Comparison of ENCODE assay signal across 8 cellular contexts in genomic region chr19:49869484-49870308, GRCh38. TPM values are rescaled to one million over a fixed set of nuclear protein-coding genes. Genes with fewer than 3 reads are reported as not detected.
DNase-seq lines count a peak whose midpoint lies in the region; ATAC-seq, FAIRE-seq and TF ChIP-seq lines count a peak whose summit lies in the region.

No MANE protein-coding gene starts in this region.

- intact Hi-C loops in cardiac septum (cut with DNase I) = loop anchor here (5.0 to 10.0 kb wide), 2 partner anchors 57 to 375 kb away; partner anchors contain the start of genes FUZ and RPS11
- intact Hi-C loops in transverse colon (cut with DNase I; ENCODE audit: low total_unique reads) = no loop called here

- no peak for TF ChIP-seq EP300 in transverse colon (IDR thresholded peaks at IDR 0.05; ENCODE audit: low read depth)

- TF ChIP-seq CTCF in parathyroid adenoma (IDR thresholded peaks at IDR 0.05) (peak; percentile 24), transverse colon (IDR thresholded peaks at IDR 0.05) (peak in 1 of 5 experiments; percentile 45)

- H3K9me3 ChIP-seq in parathyroid adenoma (ENCODE audit: control insufficient read depth, low read length) (no peaks in the 10 kb centered on the region), transverse colon (no peaks in the 10 kb centered on the region)

- peak overlapping the region; percentile 85 for H3K4me2 ChIP-seq in parathyroid adenoma (ENCODE audit: low read length)

- peak; percentile 79 for DNase-seq in GM12891 (ENCODE audit: insufficient read length, low spot score)
- DNase-seq in NCI-H1436 (lab: John Stamatoyannopoulos, UW) = peak; percentile 100
- peak; percentile 100 for DNase-seq in SW480 (ENCODE audit: low spot score)
- peak; percentile 98 for DNase-seq in cardiac septum (ENCODE audit: low spot score)
- DNase-seq in transverse colon = peak; percentile 97

- peak overlapping the region; percentile 18 for H3K27ac ChIP-seq in adipose tissue (ENCODE audit: low read depth, low read length)
- H3K27ac ChIP-seq in parathyroid adenoma = peak overlapping the region; percentile 99
- H3K27ac ChIP-seq in transverse colon = peak overlapping the region; percentile 90 to 96 (median 94)

- H3K36me3 ChIP-seq in parathyroid adenoma (ENCODE audit: control insufficient read depth, insufficient read depth, low read length) (no peaks in the 10 kb centered on the region), transverse colon (no peaks in the 10 kb centered on the region)

- TF ChIP-seq POLR2A in GM12891 (IDR thresholded peaks at IDR 0.05; ENCODE audit: low read depth, low read length) (0 out of 2 replicates have a peak, but pooled peaks have one; percentile 20), transverse colon (IDR thresholded peaks at IDR 0.05) (peak; percentile 79)

- 1% methylated on average over 56 to 67 of the region's 67 CpGs for WGBS in adipose tissue, 3 donors
- 1% methylated on average over 37 of the region's 67 CpGs; no CpG with 5 or more reads in 1 of the 2 donors for WGBS in transverse colon (ENCODE audit: low coverage in 1 of 2), 2 donors

- peak overlapping the region; percentile 92 for H2AFZ ChIP-seq in parathyroid adenoma

- ATAC-seq in HG02798 (IDR thresholded peaks at IDR 0.05; ENCODE audit: poor library complexity, unreplicated experiment) = peak; percentile 73

- H3K9ac ChIP-seq in parathyroid adenoma = peak overlapping the region; percentile 34

- H3K4me3 ChIP-seq in parathyroid adenoma (ENCODE audit: low read depth, low read length) (peak overlapping the region; percentile 62), transverse colon (peak overlapping the region; percentile 33 to 62 (median 53))

- FAIRE-seq in GM12891 (lab: Jason Lieb, UNC) = peak; percentile 98

- H3K27me3 ChIP-seq in parathyroid adenoma (ENCODE audit: control insufficient read depth, insufficient read depth, low read length) (no peaks in the 10 kb centered on the region), transverse colon (no peaks in the 10 kb centered on the region)

- H3K79me2 ChIP-seq in parathyroid adenoma = peaks cover 17% of the 10 kb centered on the region

- in situ Hi-C loops in transverse colon (cut with MboI; ENCODE audit: low pct_ligation_motif_present in 1 of 4, low pct_unique_long_range_greater_than_20kb in 1 of 4, low sequenced_read_pairs in 3 of 4) = loop anchor here in 1 of 4 donors (10.0 to 25.0 kb wide), 2 partner anchors 55 to 382 kb away; partner anchors contain the start of genes FUZ, MED25, RPL13A and RPS11

- H3K4me1 ChIP-seq in parathyroid adenoma = peaks cover 24% of the 10 kb centered on the region
- H3K4me1 ChIP-seq in transverse colon = peaks cover 25 to 49% (median 43%) of the 10 kb centered on the region in 4 donors

TF ChIP-seq in GM12891, 5 proteins besides CTCF, POLR2A, EP300 and RAD21:
- TF ChIP-seq POLR2AphosphoS5 (IDR thresholded peaks at IDR 0.05; ENCODE audit: low read depth, low read length) (no peak; the same call in 1 of the 2 replicates), PAX5 (IDR thresholded peaks at IDR 0.05; ENCODE audit: insufficient read depth, low read length, severe bottlenecking) (no peak), POU2F2 (IDR thresholded peaks at IDR 0.05; ENCODE audit: low read depth, low read length) (no peak), TAF1 (IDR thresholded peaks at IDR 0.05; ENCODE audit: low read depth, low read length) (no peak), SPI1 (IDR thresholded peaks at IDR 0.05; ENCODE audit: low read depth, low read length) (no peak)

RNA-seq across cellular contexts. Expression of gene PNKP, which starts 2.3 kb away (rescaled TPM):
- 35.2 TPM for polyA plus RNA-seq in GM12891 (2012; ENCODE audit: low read depth, missing spikeins)
- polyA plus RNA-seq in adipose tissue = 10 to 100 TPM; 29.7 to 50.9 (median 45.8) TPM
- total RNA-seq in cardiac septum = 49.5 TPM
- 100 to 1,000 TPM in 2 of 4 donors, 10 to 100 TPM in 2; 60.8 to 128 (median 99.6) TPM for total RNA-seq in transverse colon

RNA-seq across cellular contexts. Expression of gene AKT1S1, which starts 7.5 kb away (rescaled TPM):
- 14.6 TPM for polyA plus RNA-seq in GM12891 (2012; ENCODE audit: low read depth, missing spikeins)
- polyA plus RNA-seq in adipose tissue = 10 to 100 TPM; 21.6 to 43.5 (median 41.7) TPM
- 35.8 TPM for total RNA-seq in cardiac septum
- total RNA-seq in transverse colon = 10 to 100 TPM; 15.3 to 29.7 (median 22.7) TPM

RNA-seq across cellular contexts. Expression of gene TBC1D17, which starts 7.8 kb away (rescaled TPM):
- polyA plus RNA-seq in GM12891 (2012; ENCODE audit: low read depth, missing spikeins) = 29.6 TPM
- 10 to 100 TPM; 35.7 to 46.6 (median 37.0) TPM for polyA plus RNA-seq in adipose tissue
- total RNA-seq in cardiac septum = 48.0 TPM
- total RNA-seq in transverse colon = 10 to 100 TPM; 26.4 to 80.8 (median 47.9) TPM

RNA-seq across cellular contexts. Expression of gene PTOV1, which starts 18.7 kb away (rescaled TPM):
- polyA plus RNA-seq in GM12891 (2012; ENCODE audit: low read depth, missing spikeins) = 50.1 TPM
- 10 to 100 TPM; 69.1 to 76.8 (median 73.5) TPM for polyA plus RNA-seq in adipose tissue
- 95.8 TPM for total RNA-seq in cardiac septum
- total RNA-seq in transverse colon = 100 to 1,000 TPM in 1 of 4 donors, 10 to 100 TPM in 3; 62.3 to 203 (median 66.8) TPM

RNA-seq across cellular contexts. Expression of gene IL4I1, which starts 27.0 kb away (rescaled TPM):
- 30.1 TPM for polyA plus RNA-seq in GM12891 (2012; ENCODE audit: low read depth, missing spikeins)
- polyA plus RNA-seq in adipose tissue = 1 to 10 TPM in 1 of 3 donors, under 1 TPM in 1, not detected in 1; 0.63 to 1.5 TPM
- total RNA-seq in cardiac septum (1.2 TPM), transverse colon (1 to 10 TPM in 1 of 4 donors, not detected in 3; 2.1 TPM)

Comparison
In these comparisons a context has a peak if more than half of its experiments do, and no peak if none do; other contexts are left out.
1. Peak in every context shown above with its lines: DNase-seq, ATAC-seq, H3K4me3 ChIP-seq and H3K27ac ChIP-seq.
2. H3K27ac ChIP-seq: peak in every context shown above with its lines; median percentile 99 in parathyroid adenoma; 94 in transverse colon; 18 in adipose tissue.